In genomic region chr10:77263700-77264099, GRCh38 we compare ENCODE assay signal across 14 cellular contexts.
"Had no signal": no experiment of that assay in that cellular context is flagged by ENCODE, and none has a peak within 500 bp of the region (broad histone marks: within the 10 kb centered on the region; RNA-seq: fewer than 3 reads in every experiment).

No MANE protein-coding gene starts in this region.

- H3K4me3 Mint-ChIP-seq: nephron progenitor cell; T-helper 1 cell treated with Interleukin-12 subunit alpha and Interleukin-12 subunit beta and Interleukin-4 antibody, amounts not matched to agents 30 μg/mL and 1 μg/mL, for 36 hours had no signal

- H3K9me3 Mint-ChIP-seq: activated CD4-positive, alpha-beta T cell treated with anti-CD3 and anti-CD28 coated beads, Interleukin-2, amount 10 ng/mL, durations not matched to agents 7 days and 5 days; nephron progenitor cell; T-helper 1 cell treated with Interleukin-12 subunit alpha and Interleukin-12 subunit beta and Interleukin-4 antibody, amounts not matched to agents 30 μg/mL and 1 μg/mL, for 36 hours had no signal

- H3K27me3 ChIP-seq: heart left ventricle had no signal

- DNase-seq: activated CD4-positive, CD25-positive, alpha-beta regulatory T cell; activated T-cell treated with anti-CD3 and anti-CD28 coated beads, Interleukin-2, amount 50 U/mL, for 48 hours; heart left ventricle; mammary epithelial cell; mucosa of descending colon; nephron progenitor cell; stimulated activated CD4-positive, alpha-beta T cell treated with anti-CD3 and anti-CD28 coated beads, Interleukin-2, amount 100 ng/mL, for 24 hours; stimulated activated naive CD4-positive, alpha-beta T cell treated with Interleukin-2 at 50 U/mL for 16 hours had no signal

- H3K27ac Mint-ChIP-seq: activated CD4-positive, alpha-beta T cell treated with anti-CD3 and anti-CD28 coated beads, Interleukin-2, amount 10 ng/mL, durations not matched to agents 7 days and 5 days; nephron progenitor cell; T-helper 1 cell treated with Interleukin-12 subunit alpha and Interleukin-12 subunit beta and Interleukin-4 antibody, amounts not matched to agents 30 μg/mL and 1 μg/mL, for 36 hours had no signal

- H3K36me3 Mint-ChIP-seq: activated CD8-positive, alpha-beta memory T cell treated with anti-CD3 and anti-CD28 coated beads, Interleukin-2, amount 10 ng/mL, durations not matched to agents 7 days and 5 days had no signal

- H3K36me3 ChIP-seq: cardiac muscle cell, heart left ventricle, thoracic aorta had no signal

- ATAC-seq: heart left ventricle, mucosa of descending colon, sciatic nerve had no signal

- H3K4me3 ChIP-seq: cardiac muscle cell, heart left ventricle, mucosa of descending colon, thoracic aorta had no signal

- H3K27ac ChIP-seq: cardiac muscle cell, heart left ventricle, thoracic aorta had no signal

- H3K9me3 ChIP-seq: heart left ventricle, mucosa of descending colon, thoracic aorta had no signal
